ENCODE assay signal across 16 cellular contexts in genomic region chr2:46825231-46825957, GRCh38.
DNase-seq lines count a peak whose midpoint lies in the region; ATAC-seq and TF ChIP-seq lines count a peak whose summit lies in the region.
"Had no signal": no experiment of that assay in that cellular context is flagged by ENCODE, and none has a peak within 500 bp of the region (broad histone marks: within the 10 kb centered on the region; RNA-seq: fewer than 3 reads in every experiment).

No MANE protein-coding gene starts in this region.

- no TSS peak for BruUV-seq in Caco-2 (replicated peaks; lab: Mats Ljungman, UMichigan)

- no peak overlapping the region for H3K4me3 Mint-ChIP-seq in activated T-cell treated with anti-CD3 and anti-CD28 coated beads, Interleukin-2, amount 50 U/mL, for 24 hours
- no peak overlapping the region for H3K4me3 Mint-ChIP-seq in chondrocyte (ENCODE audit: unreplicated experiment)
- no peak overlapping the region for H3K4me3 Mint-ChIP-seq in nephron progenitor cell
- no peak overlapping the region for H3K4me3 Mint-ChIP-seq in Caco-2 (ENCODE audit: unreplicated experiment)

- H3K27ac Mint-ChIP-seq in activated T-cell treated with anti-CD3 and anti-CD28 coated beads, Interleukin-2, amount 50 U/mL, for 24 hours: no peak overlapping the region
- H3K27ac Mint-ChIP-seq in chondrocyte (ENCODE audit: unreplicated experiment) (no peak overlapping the region), nephron progenitor cell (peak overlapping the region; percentile 67), Caco-2 (ENCODE audit: unreplicated experiment) (no peak overlapping the region)

- DNase-seq in activated T-cell treated with anti-CD3 and anti-CD28 coated beads, Interleukin-2, amount 50 U/mL, for 24 hours: peak; percentile 15
- DNase-seq in activated T-cell treated with anti-CD3 and anti-CD28 coated beads, Interleukin-2, amount 50 U/mL, for 48 hours: no peak
- DNase-seq in chondrocyte (ENCODE audit: low spot score) (peak; percentile 71), nephron progenitor cell (no peak), Caco-2 (no peak), substantia nigra (lab: John Stamatoyannopoulos, UW) (no peak)
- DNase-seq: C1 segment of cervical spinal cord, NCI-H1105 treated with DMSO at 0.1 percent for 48 hours, NCI-H1694 treated with DMSO at 0.1 percent for 48 hours, NCI-H226, NCI-H69, OCI-M1, SHP77 treated with DMSO at 0.1 percent for 48 hours had no signal

- no peak overlapping the region for H3K27ac ChIP-seq in substantia nigra (ENCODE audit: low read depth, low read length, poor library complexity, severe bottlenecking)
- H3K27ac ChIP-seq: HL-60 had no signal

- intact Hi-C loops in Caco-2 (cut with micrococcal nuclease; ENCODE audit: unreplicated experiment): no loop called here

- POLR2A ChIA-PET in Caco-2 (lab: Charles Lee): no interaction called here

- no peak overlapping the region for H3K4me3 ChIP-seq in Caco-2 (ENCODE audit: low read depth, low read length)
- H3K4me3 ChIP-seq: HAP-1 had no signal

- no peaks in the 10 kb centered on the region for H3K36me3 ChIP-seq in Caco-2 (ENCODE audit: control insufficient read depth, insufficient read depth, low read length)
- H3K36me3 ChIP-seq: HAP-1 had no signal

- peaks cover 17% of the 10 kb centered on the region for H3K27me3 Mint-ChIP-seq in activated T-cell treated with anti-CD3 and anti-CD28 coated beads, Interleukin-2, amount 50 U/mL, for 24 hours
- H3K27me3 Mint-ChIP-seq in chondrocyte (ENCODE audit: low read depth) (no peaks in the 10 kb centered on the region), nephron progenitor cell (ENCODE audit: low read depth, poor library complexity) (peaks cover 16% of the 10 kb centered on the region), Caco-2 (ENCODE audit: insufficient read depth, unreplicated experiment) (peaks cover 3% of the 10 kb centered on the region)

- H3K4me1 ChIP-seq in Caco-2: no peaks in the 10 kb centered on the region
- H3K4me1 ChIP-seq: HAP-1 had no signal

- H3K27me3 ChIP-seq in Caco-2 (replicated peaks; ENCODE audit: control insufficient read depth, insufficient read depth, low read length): no peaks in the 10 kb centered on the region

- H3K4me1 Mint-ChIP-seq in activated T-cell treated with anti-CD3 and anti-CD28 coated beads, Interleukin-2, amount 50 U/mL, for 24 hours (ENCODE audit: low read depth): no peaks in the 10 kb centered on the region
- H3K4me1 Mint-ChIP-seq in chondrocyte (ENCODE audit: low read depth) (peaks cover 23% of the 10 kb centered on the region), nephron progenitor cell (no peaks in the 10 kb centered on the region), Caco-2 (ENCODE audit: low read depth, unreplicated experiment) (no peaks in the 10 kb centered on the region)

- ATAC-seq in GM19463 (IDR thresholded peaks at IDR 0.05; ENCODE audit: unreplicated experiment): no peak

- H3K9me3 ChIP-seq in Caco-2: no peaks in the 10 kb centered on the region
- H3K9me3 ChIP-seq: HAP-1 had no signal

- CTCF ChIA-PET in Caco-2 (lab: Charles Lee): no interaction called here

- TF ChIP-seq CTCF in chondrocyte (IDR thresholded peaks at IDR 0.05) (no peak), nephron progenitor cell (IDR thresholded peaks at IDR 0.05) (no peak), Caco-2 (IDR thresholded peaks at IDR 0.05; ENCODE audit: insufficient read depth in 1 of 2, low read depth in 1 of 2, low read length in 1 of 2, severe bottlenecking in 1 of 2, unreplicated experiment in 1 of 2) (no peak)

- H3K36me3 Mint-ChIP-seq in activated T-cell treated with anti-CD3 and anti-CD28 coated beads, Interleukin-2, amount 50 U/mL, for 24 hours (ENCODE audit: low read depth): no peaks in the 10 kb centered on the region
- H3K36me3 Mint-ChIP-seq in chondrocyte (ENCODE audit: low read depth) (no peaks in the 10 kb centered on the region), nephron progenitor cell (ENCODE audit: low read depth) (no peaks in the 10 kb centered on the region), Caco-2 (ENCODE audit: insufficient read depth, unreplicated experiment) (no peaks in the 10 kb centered on the region)

- H3K9me3 Mint-ChIP-seq in activated T-cell treated with anti-CD3 and anti-CD28 coated beads, Interleukin-2, amount 50 U/mL, for 24 hours: no peaks in the 10 kb centered on the region
- H3K9me3 Mint-ChIP-seq in chondrocyte (ENCODE audit: low read depth) (no peaks in the 10 kb centered on the region), nephron progenitor cell (peaks cover under 1% of the 10 kb centered on the region), Caco-2 (ENCODE audit: unreplicated experiment) (no peaks in the 10 kb centered on the region)

Comparison
In these comparisons a context has a peak if more than half of its experiments do, and no peak if none do; other contexts are left out.
1. DNase-seq: peak in activated T-cell treated with anti-CD3 and anti-CD28 coated beads, Interleukin-2, amount 50 U/mL, for 24 hours (single experiment) and chondrocyte (single experiment); none in activated T-cell treated with anti-CD3 and anti-CD28 coated beads, Interleukin-2, amount 50 U/mL, for 48 hours (0 of 2), nephron progenitor cell (single experiment), Caco-2 (0 of 2) and substantia nigra (0 of 49).